In the genomic region with DNA sequence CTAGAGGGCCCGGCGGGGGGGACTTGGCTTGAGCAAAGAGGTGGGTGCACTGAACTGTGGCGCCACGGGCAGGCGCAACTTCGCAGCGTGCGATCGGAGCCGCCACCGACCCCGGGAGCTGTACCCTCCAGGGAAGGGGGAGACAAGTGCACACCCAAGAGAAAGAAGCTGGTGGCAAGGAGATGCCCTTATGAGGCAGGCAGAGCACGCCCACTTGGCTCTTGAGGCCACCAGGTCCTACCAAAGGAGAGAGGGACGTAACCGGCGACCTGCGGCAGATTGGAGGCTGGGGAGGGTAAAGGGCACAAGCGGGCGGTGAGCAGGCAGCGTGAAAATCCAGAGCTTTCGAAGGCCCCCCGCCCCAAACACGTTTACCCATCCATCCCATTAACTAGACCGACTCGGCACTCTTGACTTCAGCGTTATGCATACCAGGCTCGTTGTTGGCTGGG, we compare ENCODE assay signal across 1 cellular context.
TF ChIP-seq lines count a peak whose summit lies in the region.

No MANE protein-coding gene starts in this region.

TF ChIP-seq in WTC11, 78 proteins besides CTCF, POLR2A, EP300 and RAD21 (continued from another document):
- TF ChIP-seq, protein P1, sequence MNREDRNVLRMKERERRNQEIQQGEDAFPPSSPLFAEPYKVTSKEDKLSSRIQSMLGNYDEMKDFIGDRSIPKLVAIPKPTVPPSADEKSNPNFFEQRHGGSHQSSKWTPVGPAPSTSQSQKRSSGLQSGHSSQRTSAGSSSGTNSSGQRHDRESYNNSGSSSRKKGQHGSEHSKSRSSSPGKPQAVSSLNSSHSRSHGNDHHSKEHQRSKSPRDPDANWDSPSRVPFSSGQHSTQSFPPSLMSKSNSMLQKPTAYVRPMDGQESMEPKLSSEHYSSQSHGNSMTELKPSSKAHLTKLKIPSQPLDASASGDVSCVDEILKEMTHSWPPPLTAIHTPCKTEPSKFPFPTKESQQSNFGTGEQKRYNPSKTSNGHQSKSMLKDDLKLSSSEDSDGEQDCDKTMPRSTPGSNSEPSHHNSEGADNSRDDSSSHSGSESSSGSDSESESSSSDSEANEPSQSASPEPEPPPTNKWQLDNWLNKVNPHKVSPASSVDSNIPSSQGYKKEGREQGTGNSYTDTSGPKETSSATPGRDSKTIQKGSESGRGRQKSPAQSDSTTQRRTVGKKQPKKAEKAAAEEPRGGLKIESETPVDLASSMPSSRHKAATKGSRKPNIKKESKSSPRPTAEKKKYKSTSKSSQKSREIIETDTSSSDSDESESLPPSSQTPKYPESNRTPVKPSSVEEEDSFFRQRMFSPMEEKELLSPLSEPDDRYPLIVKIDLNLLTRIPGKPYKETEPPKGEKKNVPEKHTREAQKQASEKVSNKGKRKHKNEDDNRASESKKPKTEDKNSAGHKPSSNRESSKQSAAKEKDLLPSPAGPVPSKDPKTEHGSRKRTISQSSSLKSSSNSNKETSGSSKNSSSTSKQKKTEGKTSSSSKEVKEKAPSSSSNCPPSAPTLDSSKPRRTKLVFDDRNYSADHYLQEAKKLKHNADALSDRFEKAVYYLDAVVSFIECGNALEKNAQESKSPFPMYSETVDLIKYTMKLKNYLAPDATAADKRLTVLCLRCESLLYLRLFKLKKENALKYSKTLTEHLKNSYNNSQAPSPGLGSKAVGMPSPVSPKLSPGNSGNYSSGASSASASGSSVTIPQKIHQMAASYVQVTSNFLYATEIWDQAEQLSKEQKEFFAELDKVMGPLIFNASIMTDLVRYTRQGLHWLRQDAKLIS (CRISPR knock-in tag; IDR thresholded peaks at IDR 0.05; ENCODE audit: borderline replicate concordance): no peak
- no peak for TF ChIP-seq SMAD4 (CRISPR knock-in tag; IDR thresholded peaks at IDR 0.05)
- no peak for TF ChIP-seq KAT7 (CRISPR knock-in tag; IDR thresholded peaks at IDR 0.05; ENCODE audit: borderline replicate concordance)
- TF ChIP-seq, protein P2, sequence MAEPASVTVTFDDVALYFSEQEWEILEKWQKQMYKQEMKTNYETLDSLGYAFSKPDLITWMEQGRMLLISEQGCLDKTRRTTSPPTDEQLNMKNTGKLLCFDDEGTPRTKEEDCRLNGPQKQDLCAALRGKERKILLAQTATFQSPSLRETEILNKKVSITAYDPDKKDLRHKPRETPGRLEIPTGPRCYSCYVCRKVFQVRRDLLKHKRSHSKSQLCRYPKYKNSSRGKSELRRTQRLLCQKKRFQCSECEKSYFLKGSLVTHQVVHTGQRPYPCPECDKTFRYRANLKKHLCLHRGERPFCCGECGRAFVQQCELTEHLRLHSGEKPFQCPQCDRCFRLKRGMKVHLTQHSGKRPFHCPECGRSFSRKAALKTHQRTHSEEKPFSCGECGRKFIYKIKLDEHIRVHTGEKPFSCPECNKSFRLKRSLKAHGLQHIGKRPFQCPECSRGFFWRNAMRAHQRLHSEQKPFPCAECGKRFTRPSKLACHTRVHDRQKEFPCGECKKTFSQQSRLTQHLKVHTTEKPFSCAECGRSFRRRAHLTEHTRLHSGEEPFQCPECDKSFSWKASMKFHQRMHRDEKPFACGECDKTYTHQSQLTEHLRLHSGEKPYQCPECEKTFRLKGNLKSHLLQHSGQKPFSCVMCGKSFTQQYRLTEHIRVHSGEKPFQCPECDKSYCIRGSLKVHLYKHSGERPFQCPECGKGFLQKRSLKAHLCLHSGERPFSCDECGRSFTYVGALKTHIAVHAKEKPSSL (CRISPR knock-in tag; conservative IDR thresholded peaks at IDR 0.05): no peak
- no peak for TF ChIP-seq JAZF1 (CRISPR knock-in tag; IDR thresholded peaks at IDR 0.05)
- TF ChIP-seq FOXJ3 (CRISPR knock-in tag; IDR thresholded peaks at IDR 0.05; ENCODE audit: borderline replicate concordance): no peak
